In genomic region chrX:136259543-136259942, GRCh38 we compare ENCODE assay signal across 10 cellular contexts. TPM values are rescaled to one million over a fixed set of nuclear protein-coding genes. Genes with fewer than 3 reads are reported as not detected.
DNase-seq lines count a peak whose midpoint lies in the region; ATAC-seq and TF ChIP-seq lines count a peak whose summit lies in the region.
"Had no signal": no experiment of that assay in that cellular context is flagged by ENCODE, and none has a peak within 500 bp of the region (broad histone marks: within the 10 kb centered on the region; RNA-seq: fewer than 3 reads in every experiment).

No MANE protein-coding gene starts in this region.

- H3K79me1 ChIP-seq in IMR-90 (ENCODE audit: low read depth in 1 of 2, low read length in 2 of 2) = no peaks in the 10 kb centered on the region

- ATAC-seq in IMR-90 (ENCODE audit: low read depth) (no peak), GM19328 (IDR thresholded peaks at IDR 0.05; ENCODE audit: unreplicated experiment) (no peak)

- H3K27me3 ChIP-seq in IMR-90 (ENCODE audit: control insufficient read depth, insufficient read depth, low read length) = no peaks in the 10 kb centered on the region
- no peaks in the 10 kb centered on the region for H3K27me3 ChIP-seq in CD8-positive, alpha-beta memory T cell (ENCODE audit: insufficient read depth, low read length, poor library complexity, severe bottlenecking)

- H2AFZ ChIP-seq in IMR-90 (replicated peaks; ENCODE audit: low read length, poor library complexity) = no peak overlapping the region

- no peak overlapping the region for H3K9ac ChIP-seq in IMR-90 (ENCODE audit: low read depth, low read length)

- CTCF ChIA-PET in IMR-90 (lab: Yijun Ruan, JAX) = interaction anchor here (1.2 kb wide), 1 partner anchor 231 kb away, joined by 3 read pairs; no protein-coding TSS in a partner anchor
- CTCF ChIA-PET in CD8-positive, alpha-beta memory T cell (lab: Charles Lee) = no interaction called here

- H3K27ac Mint-ChIP-seq in CD8-positive, alpha-beta memory T cell = peak overlapping the region in 4 of 8 donors; percentile 25 to 90 (median 82)

- TF ChIP-seq RAD21 in IMR-90 (IDR thresholded peaks at IDR 0.05; ENCODE audit: low read length) = no peak

- H2BK15ac ChIP-seq in IMR-90 (ENCODE audit: low read depth, low read length) = no peak overlapping the region

- peak overlapping the region; percentile 28 for H2BK5ac ChIP-seq in IMR-90 (ENCODE audit: low read depth, low read length, poor library complexity, severe bottlenecking)

- H3K9me3 ChIP-seq in IMR-90 (ENCODE audit: control insufficient read depth, insufficient read depth, low read length) = no peaks in the 10 kb centered on the region
- no peaks in the 10 kb centered on the region for H3K9me3 ChIP-seq in CD8-positive, alpha-beta memory T cell (ENCODE audit: low read length)

- dilution Hi-C loops in IMR-90 (cut with HindIII; ENCODE audit: low sequenced_read_pairs, unreplicated experiment) = no loop called here

- peaks cover 14% of the 10 kb centered on the region for H3K4me1 ChIP-seq in IMR-90 (ENCODE audit: control insufficient read depth, insufficient read depth, low read length)
- no peaks in the 10 kb centered on the region for H3K4me1 ChIP-seq in CD8-positive, alpha-beta memory T cell (ENCODE audit: insufficient read depth, low read length)

- no peak for TF ChIP-seq CTCF in IMR-90 (conservative IDR thresholded peaks at IDR 0.05; ENCODE audit: low read depth, low read length)

- DNase-seq in A172 (ENCODE audit: low spot score) (peak; percentile 38), IMR-90 (peak; percentile 68), astrocyte of the hippocampus (ENCODE audit: low read depth, low spot score) (peak; percentile 41), kidney tubule cell (ENCODE audit: low spot score) (peak; percentile 69), SK-N-DZ (ENCODE audit: low spot score) (no peak), AG08396 (ENCODE audit: low spot score) (no peak)
- no peak for DNase-seq in CD8-positive, alpha-beta memory T cell
- DNase-seq: NCI-H146 had no signal

- H4K8ac ChIP-seq in IMR-90 (ENCODE audit: low read depth in 2 of 2, low read length in 2 of 2) = no peak overlapping the region; a peak in 1 of 4 replicates

- H2BK120ac ChIP-seq in IMR-90 (ENCODE audit: low read depth, low read length) = peak overlapping the region; percentile 84; the same call in 1 of the 2 replicates

- POLR2A ChIA-PET in IMR-90 (lab: Charles Lee; ENCODE audit: unreplicated experiment) = no interaction called here
- POLR2A ChIA-PET in CD8-positive, alpha-beta memory T cell (lab: Charles Lee) = no interaction called here

- no peaks in the 10 kb centered on the region for H4K20me1 ChIP-seq in IMR-90 (ENCODE audit: insufficient read depth, low read length)

- peak overlapping the region; percentile 68 for H3K27ac ChIP-seq in IMR-90 (ENCODE audit: insufficient read depth, low read length)
- no peak overlapping the region for H3K27ac ChIP-seq in CD8-positive, alpha-beta memory T cell (ENCODE audit: low read depth, low read length)

- no peak overlapping the region for H3K23ac ChIP-seq in IMR-90 (ENCODE audit: low read depth, low read length)

- 0 out of 2 replicates have a peak overlapping the region, but pooled peaks have one; percentile 44 for H3K4me2 ChIP-seq in IMR-90 (ENCODE audit: low read depth, low read length)

- H3K56ac ChIP-seq in IMR-90 (ENCODE audit: extremely low read depth, insufficient read depth, low read length) = no peak overlapping the region

- BruUV-seq in IMR-90 (replicated peaks; lab: Mats Ljungman, UMichigan) = no TSS peak

- peak overlapping the region; percentile 92; the same call in 1 of the 2 replicates for H3K4ac ChIP-seq in IMR-90 (ENCODE audit: low read depth, low read length)

- H3K18ac ChIP-seq in IMR-90 (ENCODE audit: low read depth, low read length) = no peak overlapping the region

- H3K4me1 Mint-ChIP-seq in CD8-positive, alpha-beta memory T cell = peaks cover 6 to 12% (median 11%) of the 10 kb centered on the region in 3 donors

- peaks cover 13% of the 10 kb centered on the region; the same call in 1 of the 2 replicates for H3K9me1 ChIP-seq in IMR-90 (ENCODE audit: insufficient read depth, low read length)

- H3K9me3 Mint-ChIP-seq in CD8-positive, alpha-beta memory T cell = no peaks in the 10 kb centered on the region

- intact Hi-C loops in IMR-90 (cut with micrococcal nuclease) = loop anchor here (10.0 kb wide), 1 partner anchor 585 kb away; no protein-coding TSS in a partner anchor

- whole genome bisulfite sequencing in IMR-90 (ENCODE audit: extremely low coverage in 2 of 2, insufficient read length in 1 of 2), 2 experiments = no CpG with 5 or more reads among the region's 4 CpGs

- H2BK20ac ChIP-seq in IMR-90 (ENCODE audit: low read depth, low read length) = no peak overlapping the region

- no peaks in the 10 kb centered on the region for H3K36me3 ChIP-seq in IMR-90 (ENCODE audit: control insufficient read depth, insufficient read depth, low read length)
- H3K36me3 ChIP-seq in CD8-positive, alpha-beta memory T cell (ENCODE audit: insufficient read depth, low read length) = no peaks in the 10 kb centered on the region

- no peak for TF ChIP-seq POLR2A in IMR-90 (IDR thresholded peaks at IDR 0.05; ENCODE audit: low read depth, low read length)

- H4K5ac ChIP-seq in IMR-90 (ENCODE audit: low read depth, low read length) = no peak overlapping the region

- 0 out of 2 replicates have a peak overlapping the region, but pooled peaks have one; percentile 88 for H2AK5ac ChIP-seq in IMR-90 (ENCODE audit: low read depth, low read length)

- no peak overlapping the region for H4K91ac ChIP-seq in IMR-90 (ENCODE audit: insufficient read depth, low read depth, low read length)

- H2AK9ac ChIP-seq in IMR-90 (replicated peaks; ENCODE audit: low read depth, low read length, poor library complexity) = no peak overlapping the region

- H3K27me3 Mint-ChIP-seq in CD8-positive, alpha-beta memory T cell = no peaks in the 10 kb centered on the region

- in situ Hi-C loops in IMR-90 (cut with MboI; ENCODE audit: low sequenced_read_pairs) = no loop called here

- no peak overlapping the region for H3K14ac ChIP-seq in IMR-90 (replicated peaks; ENCODE audit: low read depth, low read length)

- H3K4me3 Mint-ChIP-seq in CD8-positive, alpha-beta memory T cell = no peak overlapping the region

- no peaks in the 10 kb centered on the region for H3K36me3 Mint-ChIP-seq in CD8-positive, alpha-beta memory T cell

- no peak overlapping the region for H3K4me3 ChIP-seq in IMR-90 (ENCODE audit: insufficient read depth, low read depth, low read length)
- H3K4me3 ChIP-seq in CD8-positive, alpha-beta memory T cell (ENCODE audit: low read length) = no peak overlapping the region

TF ChIP-seq in IMR-90, 13 proteins besides CTCF, POLR2A, EP300 and RAD21:
- TF ChIP-seq CHD1 (IDR thresholded peaks at IDR 0.05; ENCODE audit: low read depth, low read length) (no peak), RFX5 (IDR thresholded peaks at IDR 0.05; ENCODE audit: low read depth, low read length) (no peak), RCOR1 (IDR thresholded peaks at IDR 0.05; ENCODE audit: insufficient replicate concordance, low read length) (no peak), SMC3 (IDR thresholded peaks at IDR 0.05; ENCODE audit: low read depth, low read length) (no peak), ELK1 (IDR thresholded peaks at IDR 0.05; ENCODE audit: borderline replicate concordance, low read depth, low read length) (no peak), MAZ (IDR thresholded peaks at IDR 0.05; ENCODE audit: borderline replicate concordance, low read depth, low read length) (no peak), MAFK (IDR thresholded peaks at IDR 0.05; ENCODE audit: low read depth, low read length) (0 out of 2 replicates have a peak, but pooled peaks have one; percentile 34), FOS (IDR thresholded peaks at IDR 0.05; ENCODE audit: low read depth, low read length) (no peak), MXI1 (IDR thresholded peaks at IDR 0.05; ENCODE audit: borderline replicate concordance, low read depth, low read length) (no peak), BHLHE40 (IDR thresholded peaks at IDR 0.05; ENCODE audit: low read depth, low read length) (peak; percentile 86), CEBPB (IDR thresholded peaks at IDR 0.05; ENCODE audit: low read depth, low read length) (no peak)

RNA-seq across cellular contexts. Expression of gene MAP7D3, which starts 8.3 kb away (rescaled TPM):
- 7.9 and 8.6 TPM in 2 replicates for total RNA-seq in A172 (2014; rRNA removed; shearing (Covaris generic))
- total RNA-seq in IMR-90 (2012; rRNA removed) = 21.7 and 23.8 TPM in 2 replicates
- 9.7 and 10.0 TPM in 2 replicates for polyA plus RNA-seq in IMR-90 (2012; rRNA removed)
- polyA plus RNA-seq in IMR-90 (2012; cell fraction: cytosol; rRNA removed) = 4.4 and 5.7 TPM in 2 replicates
- 6.1 and 14.1 TPM in 2 replicates for polyA plus RNA-seq in IMR-90 (2012; cell fraction: nucleus; rRNA removed; ENCODE audit: low replicate concordance)
- polyA plus RNA-seq in SK-N-DZ (2014; cell fraction: cytosol; rRNA removed) = 3.7 and 4.0 TPM in 2 replicates
- 5.5 and 6.5 TPM in 2 replicates for polyA plus RNA-seq in SK-N-DZ (2014; cell fraction: nucleus; rRNA removed)
- 10 to 100 TPM; 18.7 to 19.0 TPM for total RNA-seq in CD8-positive, alpha-beta memory T cell
- 6.2 TPM for polyA plus RNA-seq in CD8-positive, alpha-beta memory T cell

RNA-seq across cellular contexts. Expression of gene ADGRG4, which starts 41.2 kb away (rescaled TPM):
- not detected in 2 replicates for total RNA-seq in A172 (2014; rRNA removed; shearing (Covaris generic))
- total RNA-seq in IMR-90 (2012; rRNA removed) = not detected in 2 replicates
- under 0.01 TPM in 1 of 2 replicates, not detected in the other for polyA plus RNA-seq in IMR-90 (2012; rRNA removed)
- polyA plus RNA-seq in IMR-90 (2012; cell fraction: cytosol; rRNA removed) = not detected in 2 replicates
- 0.02 TPM in 1 of 2 replicates, not detected in the other for polyA plus RNA-seq in IMR-90 (2012; cell fraction: nucleus; rRNA removed; ENCODE audit: low replicate concordance)
- not detected in 2 replicates for polyA plus RNA-seq in SK-N-DZ (2014; cell fraction: cytosol; rRNA removed)
- not detected in 2 replicates for polyA plus RNA-seq in SK-N-DZ (2014; cell fraction: nucleus; rRNA removed)
- total RNA-seq in CD8-positive, alpha-beta memory T cell = not detected
- not detected for polyA plus RNA-seq in CD8-positive, alpha-beta memory T cell
- total RNA-seq: SK-MEL-5 had no signal

Comparison
In these comparisons a context has a peak if more than half of its experiments do, and no peak if none do; other contexts are left out.
1. DNase-seq: peak in A172 (single experiment), IMR-90 (single experiment), astrocyte of the hippocampus (single experiment) and kidney tubule cell (single experiment); none in SK-N-DZ (single experiment), CD8-positive, alpha-beta memory T cell (0 of 5) and AG08396 (single experiment).